Comparison of ENCODE assay signal across 28 cellular contexts in genomic region chr1:230320804-230321203, GRCh38.
"Had no signal": no experiment of that assay in that cellular context is flagged by ENCODE, and none has a peak within 500 bp of the region (broad histone marks: within the 10 kb centered on the region; RNA-seq: fewer than 3 reads in every experiment).

No MANE protein-coding gene starts in this region.

- H3K4me1 Mint-ChIP-seq: activated CD4-positive, alpha-beta memory T cell treated with anti-CD3 and anti-CD28 coated beads, Interleukin-2, amount 10 ng/mL, durations not matched to agents 7 days and 5 days; activated naive CD4-positive, alpha-beta T cell treated with anti-CD3 and anti-CD28 coated beads, Interleukin-2, amount 10 ng/mL, durations not matched to agents 7 days and 5 days; naive thymus-derived CD4-positive, alpha-beta T cell; neural progenitor cell; stimulated activated effector memory CD8-positive, alpha-beta T cell treated with anti-CD3 and anti-CD28 coated beads, Interleukin-12 subunit alpha, Interleukin-12 subunit beta, amount 100 ng/mL, for 72 hours; stimulated activated naive CD8-positive, alpha-beta T cell treated with anti-CD3 and anti-CD28 coated beads, Interleukin-15, amount 100 ng/mL, for 72 hours; T-helper 17 cell had no signal

- H3K4me2 ChIP-seq: neural progenitor cell had no signal

- H3K27ac ChIP-seq: cardiac muscle cell, lower lobe of right lung, neural progenitor cell, skin epidermis, transverse colon had no signal

- FAIRE-seq: endometrium, urothelium cell line had no signal

- H3K9me3 ChIP-seq: lower lobe of right lung, mucosa of descending colon, transverse colon had no signal

- H3K4me1 ChIP-seq: lower lobe of right lung, neural progenitor cell had no signal

- H3K4me3 Mint-ChIP-seq: activated CD4-positive, alpha-beta memory T cell treated with anti-CD3 and anti-CD28 coated beads, Interleukin-2, amount 10 ng/mL, durations not matched to agents 7 days and 5 days; activated naive CD4-positive, alpha-beta T cell treated with anti-CD3 and anti-CD28 coated beads, Interleukin-2, amount 10 ng/mL, durations not matched to agents 7 days and 5 days; activated T-cell treated with anti-CD3 and anti-CD28 coated beads, Interleukin-2, amount 50 U/mL, for 72 hours; naive thymus-derived CD4-positive, alpha-beta T cell; neural progenitor cell; stimulated activated effector memory CD8-positive, alpha-beta T cell treated with anti-CD3 and anti-CD28 coated beads, Interleukin-12 subunit alpha, Interleukin-12 subunit beta, amount 100 ng/mL, for 72 hours; stimulated activated naive CD8-positive, alpha-beta T cell treated with anti-CD3 and anti-CD28 coated beads, Interleukin-15, amount 100 ng/mL, for 72 hours; T-helper 17 cell had no signal

- H3K27ac Mint-ChIP-seq: activated CD4-positive, alpha-beta memory T cell treated with anti-CD3 and anti-CD28 coated beads, Interleukin-2, amount 10 ng/mL, durations not matched to agents 7 days and 5 days; activated naive CD4-positive, alpha-beta T cell treated with anti-CD3 and anti-CD28 coated beads, Interleukin-2, amount 10 ng/mL, durations not matched to agents 7 days and 5 days; activated T-cell treated with anti-CD3 and anti-CD28 coated beads, Interleukin-2, amount 50 U/mL, for 72 hours; naive thymus-derived CD4-positive, alpha-beta T cell; neural progenitor cell; stimulated activated effector memory CD8-positive, alpha-beta T cell treated with anti-CD3 and anti-CD28 coated beads, Interleukin-12 subunit alpha, Interleukin-12 subunit beta, amount 100 ng/mL, for 72 hours; T-helper 17 cell had no signal

- DNase-seq: activated CD4-positive, alpha-beta memory T cell treated with anti-CD3 and anti-CD28 coated beads, Interleukin-2, amount 10 ng/mL, durations not matched to agents 7 days and 5 days; activated CD4-positive, alpha-beta T cell treated with anti-CD3 and anti-CD28 coated beads for 4 hours; activated CD4-positive, CD25-positive, alpha-beta regulatory T cell; activated effector memory CD4-positive, alpha-beta T cell treated with Interleukin-2 at 50 U/mL for 16 hours; activated naive CD4-positive, alpha-beta T cell treated with anti-CD3 and anti-CD28 coated beads, Interleukin-2, amount 10 ng/mL, durations not matched to agents 7 days and 5 days; activated T-cell treated with anti-CD3 and anti-CD28 coated beads, Interleukin-2, amount 50 U/mL, for 72 hours; amygdala; erythroblast; foreskin fibroblast; islet precursor cell; left colon; lower lobe of right lung; mesendoderm; mucosa of descending colon; naive thymus-derived CD4-positive, alpha-beta T cell; posterior cingulate gyrus; retina; stimulated activated CD4-positive, alpha-beta T cell treated with anti-CD3 and anti-CD28 coated beads, Interleukin-2, amount 100 ng/mL, for 24 hours; stimulated activated naive CD8-positive, alpha-beta T cell treated with anti-CD3 and anti-CD28 coated beads, Interleukin-15, amount 100 ng/mL, for 72 hours; SW 1271; T-helper 17 cell; transverse colon had no signal

- H2AFZ ChIP-seq: neural progenitor cell had no signal

- H3K9ac ChIP-seq: neural progenitor cell had no signal

- H3K4me3 ChIP-seq: cardiac muscle cell, lower lobe of right lung, mucosa of descending colon, neural progenitor cell, skin epidermis, transverse colon had no signal

- H3K27me3 ChIP-seq: cardiac muscle cell, neural progenitor cell, transverse colon had no signal

- H3K36me3 ChIP-seq: cardiac muscle cell, lower lobe of right lung, neural progenitor cell, transverse colon had no signal

- H3K36me3 Mint-ChIP-seq: activated naive CD4-positive, alpha-beta T cell treated with anti-CD3 and anti-CD28 coated beads, Interleukin-2, amount 10 ng/mL, durations not matched to agents 7 days and 5 days; naive thymus-derived CD4-positive, alpha-beta T cell; stimulated activated effector memory CD8-positive, alpha-beta T cell treated with anti-CD3 and anti-CD28 coated beads, Interleukin-12 subunit alpha, Interleukin-12 subunit beta, amount 100 ng/mL, for 72 hours had no signal

- H3K9me3 Mint-ChIP-seq: activated CD4-positive, alpha-beta memory T cell treated with anti-CD3 and anti-CD28 coated beads, Interleukin-2, amount 10 ng/mL, durations not matched to agents 7 days and 5 days; activated naive CD4-positive, alpha-beta T cell treated with anti-CD3 and anti-CD28 coated beads, Interleukin-2, amount 10 ng/mL, durations not matched to agents 7 days and 5 days; activated T-cell treated with anti-CD3 and anti-CD28 coated beads, Interleukin-2, amount 50 U/mL, for 72 hours; naive thymus-derived CD4-positive, alpha-beta T cell; neural progenitor cell; stimulated activated effector memory CD8-positive, alpha-beta T cell treated with anti-CD3 and anti-CD28 coated beads, Interleukin-12 subunit alpha, Interleukin-12 subunit beta, amount 100 ng/mL, for 72 hours; stimulated activated naive CD8-positive, alpha-beta T cell treated with anti-CD3 and anti-CD28 coated beads, Interleukin-15, amount 100 ng/mL, for 72 hours had no signal
